Comparison of ENCODE assay signal across 8 cellular contexts in genomic region chr5:116766470-116766947, GRCh38.
DNase-seq lines count a peak whose midpoint lies in the region; ATAC-seq lines count a peak whose summit lies in the region.

No MANE protein-coding gene starts in this region.

- H3K27ac Mint-ChIP-seq in activated CD4-positive, alpha-beta T cell treated with anti-CD3 and anti-CD28 coated beads for 36 hours: no peak overlapping the region
- no peak overlapping the region for H3K27ac Mint-ChIP-seq in activated CD4-positive, alpha-beta T cell treated with anti-CD3 and anti-CD28 coated beads, Interleukin-2, amount 10 ng/mL, durations not matched to agents 7 days and 5 days
- no peak overlapping the region for H3K27ac Mint-ChIP-seq in activated T-helper 2 cell treated with anti-CD3 and anti-CD28 coated beads, Interferon-gamma antibody, Interleukin-2, Interleukin-4, amounts not matched to agents 10 μg/mL and 5 μg/mL and 100 μg/mL, durations not matched to agents 14 hours and 24 hours and 36 hours

- CTCF ChIA-PET in activated CD4-positive, alpha-beta T cell treated with anti-CD3 and anti-CD28 coated beads for 36 hours (lab: Charles Lee): interaction anchor here (0.7 kb wide), 1 partner anchor 493 kb away, joined by 3 read pairs; no protein-coding TSS in a partner anchor
- CTCF ChIA-PET in activated CD4-positive, alpha-beta T cell treated with anti-CD3 and anti-CD28 coated beads, Interleukin-2, amount 10 ng/mL, durations not matched to agents 7 days and 5 days (lab: Charles Lee): no interaction called here

- no peak overlapping the region for H3K4me3 Mint-ChIP-seq in activated CD4-positive, alpha-beta T cell treated with anti-CD3 and anti-CD28 coated beads for 36 hours
- H3K4me3 Mint-ChIP-seq in activated CD4-positive, alpha-beta T cell treated with anti-CD3 and anti-CD28 coated beads, Interleukin-2, amount 10 ng/mL, durations not matched to agents 7 days and 5 days: no peak overlapping the region
- H3K4me3 Mint-ChIP-seq in activated T-helper 2 cell treated with anti-CD3 and anti-CD28 coated beads, Interferon-gamma antibody, Interleukin-2, Interleukin-4, amounts not matched to agents 10 μg/mL and 5 μg/mL and 100 μg/mL, durations not matched to agents 14 hours and 24 hours and 36 hours (ENCODE audit: low read depth): no peak overlapping the region

- POLR2A ChIA-PET in activated CD4-positive, alpha-beta T cell treated with anti-CD3 and anti-CD28 coated beads for 36 hours (lab: Charles Lee): interaction anchor here (0.5 to 0.7 kb wide), 2 partner anchors 94 to 135 kb away, joined by 3 to 4 read pairs; no protein-coding TSS in a partner anchor
- POLR2A ChIA-PET in activated CD4-positive, alpha-beta T cell treated with anti-CD3 and anti-CD28 coated beads, Interleukin-2, amount 10 ng/mL, durations not matched to agents 7 days and 5 days (lab: Charles Lee): no interaction called here

- DNase-seq in activated CD4-positive, alpha-beta T cell treated with anti-CD3 and anti-CD28 coated beads for 36 hours: peak; percentile 31
- DNase-seq in activated CD4-positive, alpha-beta T cell treated with anti-CD3 and anti-CD28 coated beads, Interleukin-2, amount 10 ng/mL, durations not matched to agents 7 days and 5 days: no peak
- peak; percentile 35 for DNase-seq in RPMI7951 (ENCODE audit: low read depth)
- no peak for DNase-seq in left ventricle myocardium superior
- no peak for DNase-seq in NAMALWA (ENCODE audit: low spot score)
- no peak for DNase-seq in NCI-H524 (lab: John Stamatoyannopoulos, UW)
- no peak for DNase-seq in activated T-helper 2 cell treated with anti-CD3 and anti-CD28 coated beads, Interferon-gamma antibody, Interleukin-2, Interleukin-4, amounts not matched to agents 10 μg/mL and 5 μg/mL and 100 μg/mL, durations not matched to agents 14 hours and 24 hours and 36 hours (ENCODE audit: low spot score)

- intact Hi-C loops in activated CD4-positive, alpha-beta T cell treated with anti-CD3 and anti-CD28 coated beads for 36 hours (cut with DNase I, micrococcal nuclease): no loop called here
- intact Hi-C loops in left ventricle myocardium superior (cut with micrococcal nuclease): no loop called here
- intact Hi-C loops in activated T-helper 2 cell treated with anti-CD3 and anti-CD28 coated beads, Interferon-gamma antibody, Interleukin-2, Interleukin-4, amounts not matched to agents 10 μg/mL and 5 μg/mL and 100 μg/mL, durations not matched to agents 14 hours and 24 hours and 36 hours (cut with micrococcal nuclease): no loop called here

- H3K36me3 Mint-ChIP-seq in activated CD4-positive, alpha-beta T cell treated with anti-CD3 and anti-CD28 coated beads for 36 hours (ENCODE audit: low read depth): no peaks in the 10 kb centered on the region
- H3K36me3 Mint-ChIP-seq in activated CD4-positive, alpha-beta T cell treated with anti-CD3 and anti-CD28 coated beads, Interleukin-2, amount 10 ng/mL, durations not matched to agents 7 days and 5 days (ENCODE audit: low read depth): no peaks in the 10 kb centered on the region
- H3K36me3 Mint-ChIP-seq in activated T-helper 2 cell treated with anti-CD3 and anti-CD28 coated beads, Interferon-gamma antibody, Interleukin-2, Interleukin-4, amounts not matched to agents 10 μg/mL and 5 μg/mL and 100 μg/mL, durations not matched to agents 14 hours and 24 hours and 36 hours (ENCODE audit: low read depth): no peaks in the 10 kb centered on the region

- H3K4me1 Mint-ChIP-seq in activated CD4-positive, alpha-beta T cell treated with anti-CD3 and anti-CD28 coated beads for 36 hours: no peaks in the 10 kb centered on the region
- no peaks in the 10 kb centered on the region for H3K4me1 Mint-ChIP-seq in activated CD4-positive, alpha-beta T cell treated with anti-CD3 and anti-CD28 coated beads, Interleukin-2, amount 10 ng/mL, durations not matched to agents 7 days and 5 days
- no peaks in the 10 kb centered on the region for H3K4me1 Mint-ChIP-seq in activated T-helper 2 cell treated with anti-CD3 and anti-CD28 coated beads, Interferon-gamma antibody, Interleukin-2, Interleukin-4, amounts not matched to agents 10 μg/mL and 5 μg/mL and 100 μg/mL, durations not matched to agents 14 hours and 24 hours and 36 hours (ENCODE audit: low read depth)

- peak; percentile 78 for ATAC-seq in activated CD4-positive, alpha-beta T cell treated with anti-CD3 and anti-CD28 coated beads for 36 hours
- peak; percentile 58 for ATAC-seq in HG02938 (IDR thresholded peaks at IDR 0.05; ENCODE audit: unreplicated experiment)
- ATAC-seq in left ventricle myocardium superior: peak; percentile 90

- no peaks in the 10 kb centered on the region for H3K27me3 Mint-ChIP-seq in activated CD4-positive, alpha-beta T cell treated with anti-CD3 and anti-CD28 coated beads for 36 hours
- H3K27me3 Mint-ChIP-seq in activated CD4-positive, alpha-beta T cell treated with anti-CD3 and anti-CD28 coated beads, Interleukin-2, amount 10 ng/mL, durations not matched to agents 7 days and 5 days: no peaks in the 10 kb centered on the region
- H3K27me3 Mint-ChIP-seq in activated T-helper 2 cell treated with anti-CD3 and anti-CD28 coated beads, Interferon-gamma antibody, Interleukin-2, Interleukin-4, amounts not matched to agents 10 μg/mL and 5 μg/mL and 100 μg/mL, durations not matched to agents 14 hours and 24 hours and 36 hours (ENCODE audit: low read depth): no peaks in the 10 kb centered on the region

- H3K9me3 Mint-ChIP-seq in activated CD4-positive, alpha-beta T cell treated with anti-CD3 and anti-CD28 coated beads for 36 hours (ENCODE audit: low read depth): no peaks in the 10 kb centered on the region
- H3K9me3 Mint-ChIP-seq in activated CD4-positive, alpha-beta T cell treated with anti-CD3 and anti-CD28 coated beads, Interleukin-2, amount 10 ng/mL, durations not matched to agents 7 days and 5 days: no peaks in the 10 kb centered on the region
- H3K9me3 Mint-ChIP-seq in activated T-helper 2 cell treated with anti-CD3 and anti-CD28 coated beads, Interferon-gamma antibody, Interleukin-2, Interleukin-4, amounts not matched to agents 10 μg/mL and 5 μg/mL and 100 μg/mL, durations not matched to agents 14 hours and 24 hours and 36 hours: no peaks in the 10 kb centered on the region

Comparison
In these comparisons a context has a peak if more than half of its experiments do, and no peak if none do; other contexts are left out.
1. DNase-seq: peak in activated CD4-positive, alpha-beta T cell treated with anti-CD3 and anti-CD28 coated beads for 36 hours (single experiment) and RPMI7951 (single experiment); none in activated CD4-positive, alpha-beta T cell treated with anti-CD3 and anti-CD28 coated beads, Interleukin-2, amount 10 ng/mL, durations not matched to agents 7 days and 5 days (single experiment), left ventricle myocardium superior (single experiment), NAMALWA (single experiment), NCI-H524 (0 of 2) and activated T-helper 2 cell treated with anti-CD3 and anti-CD28 coated beads, Interferon-gamma antibody, Interleukin-2, Interleukin-4, amounts not matched to agents 10 μg/mL and 5 μg/mL and 100 μg/mL, durations not matched to agents 14 hours and 24 hours and 36 hours (single experiment).
2. Peak in every context shown above with its lines, with median percentiles within 50 percentile points of each other: ATAC-seq.